In genomic region chr19:54439174-54439851, GRCh38 we compare ENCODE assay signal across 1 cellular context.
TF ChIP-seq lines count a peak whose summit lies in the region.

No MANE protein-coding gene starts in this region.

TF ChIP-seq in K562, 482 proteins besides CTCF, POLR2A, EP300 and RAD21:
- TF ChIP-seq PKNOX1 (IDR thresholded peaks at IDR 0.05), result peak; percentile 82
- TF ChIP-seq MAX (CRISPR knock-in tag; IDR thresholded peaks at IDR 0.05), result peak; percentile 10; the same call in 1 of the 2 replicates
- peak; percentile 76; the same call in 1 of the 2 replicates for TF ChIP-seq ZBTB33 (CRISPR knock-in tag; IDR thresholded peaks at IDR 0.05)
- no peak for TF ChIP-seq HOXB6 (CRISPR knock-in tag; IDR thresholded peaks at IDR 0.05; ENCODE audit: borderline replicate concordance)
